In genomic region chr2:43228782-43229659, GRCh38 we compare ENCODE assay signal across 8 cellular contexts. TPM values are rescaled to one million over a fixed set of nuclear protein-coding genes. Genes with fewer than 3 reads are reported as not detected.
DNase-seq lines count a peak whose midpoint lies in the region; ATAC-seq and TF ChIP-seq lines count a peak whose summit lies in the region.

No MANE protein-coding gene starts in this region.

- H3K4me3 Mint-ChIP-seq in activated B cell treated with CpG ODN at 0.5 μM for 24 hours = peak overlapping the region; percentile 13
- peak overlapping the region; percentile 84 for H3K4me3 Mint-ChIP-seq in stimulated activated naive CD8-positive, alpha-beta T cell treated with anti-CD3 and anti-CD28 coated beads, Interleukin-15, Interleukin-2, amounts not matched to agents 100 ng/mL and 50 ng/mL, for 24 hours

- POLR2A ChIA-PET in activated B cell treated with CpG ODN at 0.5 μM for 24 hours (lab: Charles Lee) = interaction anchor here (0.6 to 13.9 kb wide), 10 partner anchors 9 to 281 kb away, joined by 3 to 561 read pairs (median 16); no protein-coding TSS in a partner anchor

- H3K4me1 ChIP-seq in foreskin keratinocyte = peaks cover 19% of the 10 kb centered on the region

- peak overlapping the region; percentile 89 for H3K27ac ChIP-seq in foreskin keratinocyte
- H3K27ac ChIP-seq in WERI-Rb-1 = no peak overlapping the region

- no peaks in the 10 kb centered on the region for H3K9me3 Mint-ChIP-seq in activated B cell treated with CpG ODN at 0.5 μM for 24 hours
- H3K9me3 Mint-ChIP-seq in stimulated activated naive CD8-positive, alpha-beta T cell treated with anti-CD3 and anti-CD28 coated beads, Interleukin-15, Interleukin-2, amounts not matched to agents 100 ng/mL and 50 ng/mL, for 24 hours = no peaks in the 10 kb centered on the region

- DNase-seq in NCI-H146 treated with DMSO at 0.1 percent for 48 hours (lab: John Stamatoyannopoulos, UW; ENCODE audit: unreplicated experiment) = peak; percentile 26
- DNase-seq in NCI-H146 (lab: John Stamatoyannopoulos, UW) = no peak
- DNase-seq in activated B cell treated with CpG ODN at 0.5 μM for 24 hours = no peak
- peak; percentile 22 to 44 for DNase-seq in foreskin keratinocyte
- DNase-seq in DMS114 treated with DMSO at 0.1 percent for 48 hours (lab: John Stamatoyannopoulos, UW; ENCODE audit: unreplicated experiment) = no peak
- DNase-seq in GM13977 (ENCODE audit: low spot score) = no peak
- DNase-seq in WERI-Rb-1 = no peak

- peaks cover 50% of the 10 kb centered on the region for H3K4me1 Mint-ChIP-seq in activated B cell treated with CpG ODN at 0.5 μM for 24 hours
- peaks cover 34% of the 10 kb centered on the region for H3K4me1 Mint-ChIP-seq in stimulated activated naive CD8-positive, alpha-beta T cell treated with anti-CD3 and anti-CD28 coated beads, Interleukin-15, Interleukin-2, amounts not matched to agents 100 ng/mL and 50 ng/mL, for 24 hours (ENCODE audit: low read depth)

- intact Hi-C loops in activated B cell treated with CpG ODN at 0.5 μM for 24 hours (cut with micrococcal nuclease) = loop anchor here (1.0 to 2.0 kb wide), 5 partner anchors 254 to 400 kb away; no protein-coding TSS in a partner anchor

- in situ Hi-C loops in GM13977 (cut with MboI; ENCODE audit: low pct_unique_long_range_greater_than_20kb, low sequenced_read_pairs, unreplicated experiment) = loop anchor here (5.0 to 25.0 kb wide), 4 partner anchors 64 to 267 kb away; no protein-coding TSS in a partner anchor

- H3K36me3 Mint-ChIP-seq in activated B cell treated with CpG ODN at 0.5 μM for 24 hours (ENCODE audit: low read depth) = peaks cover 40% of the 10 kb centered on the region
- peaks cover 20% of the 10 kb centered on the region for H3K36me3 Mint-ChIP-seq in stimulated activated naive CD8-positive, alpha-beta T cell treated with anti-CD3 and anti-CD28 coated beads, Interleukin-15, Interleukin-2, amounts not matched to agents 100 ng/mL and 50 ng/mL, for 24 hours (ENCODE audit: low read depth)

- peaks cover 2% of the 10 kb centered on the region for H3K27me3 Mint-ChIP-seq in activated B cell treated with CpG ODN at 0.5 μM for 24 hours
- H3K27me3 Mint-ChIP-seq in stimulated activated naive CD8-positive, alpha-beta T cell treated with anti-CD3 and anti-CD28 coated beads, Interleukin-15, Interleukin-2, amounts not matched to agents 100 ng/mL and 50 ng/mL, for 24 hours = no peaks in the 10 kb centered on the region

- CTCF ChIA-PET in activated B cell treated with CpG ODN at 0.5 μM for 24 hours (lab: Charles Lee) = interaction anchor here (0.6 to 12.6 kb wide), 35 partner anchors 9 to 312 kb away, joined by 3 to 336 read pairs (median 5); no protein-coding TSS in a partner anchor

- TF ChIP-seq CTCF in activated B cell treated with CpG ODN at 0.5 μM for 24 hours (IDR thresholded peaks at IDR 0.05) = no peak
- no peak for TF ChIP-seq CTCF in foreskin keratinocyte (conservative IDR thresholded peaks at IDR 0.05)
- no peak for TF ChIP-seq CTCF in GM13977 (IDR thresholded peaks at IDR 0.05; ENCODE audit: extremely low read depth, insufficient read depth, missing control alignments)
- TF ChIP-seq CTCF in WERI-Rb-1 (IDR thresholded peaks at IDR 0.05; ENCODE audit: low read depth, low read length) = no peak

- H3K27me3 ChIP-seq in foreskin keratinocyte (no peaks in the 10 kb centered on the region), WERI-Rb-1 (ENCODE audit: insufficient read depth, low read depth, severe bottlenecking) (no peaks in the 10 kb centered on the region)

- peak overlapping the region; percentile 88 for H3K27ac Mint-ChIP-seq in activated B cell treated with CpG ODN at 0.5 μM for 24 hours
- H3K27ac Mint-ChIP-seq in stimulated activated naive CD8-positive, alpha-beta T cell treated with anti-CD3 and anti-CD28 coated beads, Interleukin-15, Interleukin-2, amounts not matched to agents 100 ng/mL and 50 ng/mL, for 24 hours = peak overlapping the region; percentile 81

- H3K9me3 ChIP-seq in WERI-Rb-1 (ENCODE audit: severe bottlenecking) = no peaks in the 10 kb centered on the region

- H3K4me3 ChIP-seq in WERI-Rb-1 (ENCODE audit: low read depth, low read length) = no peak overlapping the region

- peaks cover 22% of the 10 kb centered on the region for H3K36me3 ChIP-seq in WERI-Rb-1

- ATAC-seq in activated B cell treated with CpG ODN at 0.5 μM for 24 hours (ENCODE audit: low read depth) (no peak), foreskin keratinocyte (no peak)

RNA-seq across cellular contexts. Expression of gene ZFP36L2, which starts 2.6 kb away (rescaled TPM):
- total RNA-seq in activated B cell treated with CpG ODN at 0.5 μM for 24 hours (56.7 and 62.1 TPM in 2 replicates), foreskin keratinocyte (124 and 137 TPM in 2 replicates)
- polyA plus RNA-seq in foreskin keratinocyte = 127 and 136 TPM in 2 replicates

Comparison
In these comparisons a context has a peak if more than half of its experiments do, and no peak if none do; other contexts are left out.
1. DNase-seq: peak in NCI-H146 treated with DMSO at 0.1 percent for 48 hours (single experiment) and foreskin keratinocyte (2 of 2); none in NCI-H146 (single experiment), activated B cell treated with CpG ODN at 0.5 μM for 24 hours (single experiment), DMS114 treated with DMSO at 0.1 percent for 48 hours (single experiment), GM13977 (single experiment) and WERI-Rb-1 (single experiment).